15 cellular contexts compared by ENCODE assay signal in genomic region chr11:117299351-117300300, GRCh38. TPM values are rescaled to one million over a fixed set of nuclear protein-coding genes. Genes with fewer than 3 reads are reported as not detected.
DNase-seq lines count a peak whose midpoint lies in the region; ATAC-seq, FAIRE-seq and TF ChIP-seq lines count a peak whose summit lies in the region.
"Had no signal": no experiment of that assay in that cellular context is flagged by ENCODE, and none has a peak within 500 bp of the region (broad histone marks: within the 10 kb centered on the region; RNA-seq: fewer than 3 reads in every experiment).

No MANE protein-coding gene starts in this region.

- 52 to 61% (median 57%) methylated on average over 10 to 12 of the region's 12 CpGs for WGBS in psoas muscle, 3 donors

- no peaks in the 10 kb centered on the region for H3F3A ChIP-seq in GM23338 (replicated peaks; ENCODE audit: low read depth)

- H3K27ac ChIP-seq in GM23338 (ENCODE audit: low read depth) = no peak overlapping the region
- H3K27ac ChIP-seq in angular gyrus (ENCODE audit: low read depth, low read length) = peak overlapping the region; percentile 53
- no peak overlapping the region for H3K27ac ChIP-seq in psoas muscle
- H3K27ac ChIP-seq: BLaER1, HL-60, sigmoid colon had no signal

- no peaks in the 10 kb centered on the region; the same call in 1 of the 2 replicates for H4K20me1 ChIP-seq in GM23338 (replicated peaks; ENCODE audit: insufficient read depth)
- H4K20me1 ChIP-seq: BLaER1 had no signal

- ATAC-seq in GM23338 = peak; percentile 26
- ATAC-seq in psoas muscle = peak in 3 of 4 donors; percentile 12 to 21 (median 14)
- ATAC-seq in HG03097 (IDR thresholded peaks at IDR 0.05; ENCODE audit: low FRiP score, unreplicated experiment) = no peak
- no peak for ATAC-seq in activated CD4-positive, alpha-beta T cell treated with anti-CD3 and anti-CD28 coated beads for 36 hours

- peaks cover 37% of the 10 kb centered on the region for H3K4me1 Mint-ChIP-seq in GM23338
- H3K4me1 Mint-ChIP-seq in activated CD4-positive, alpha-beta T cell treated with anti-CD3 and anti-CD28 coated beads for 36 hours = peaks cover 4% of the 10 kb centered on the region

- H3K4me3 ChIP-seq in GM23338 (no peak overlapping the region), psoas muscle (peak overlapping the region; percentile 7)
- H3K4me3 ChIP-seq: BLaER1 had no signal

- H3K4me1 ChIP-seq in GM23338 (ENCODE audit: insufficient read depth) (peaks cover 33% of the 10 kb centered on the region), psoas muscle (no peaks in the 10 kb centered on the region)

- CTCF ChIA-PET in activated CD4-positive, alpha-beta T cell treated with anti-CD3 and anti-CD28 coated beads for 36 hours (lab: Charles Lee) = no interaction called here

- intact Hi-C loops in psoas muscle (cut with DNase I) = no loop called here
- intact Hi-C loops in activated CD4-positive, alpha-beta T cell treated with anti-CD3 and anti-CD28 coated beads for 36 hours (cut with DNase I, micrococcal nuclease) = no loop called here

- peak; percentile 68 for FAIRE-seq in islet of Langerhans (lab: Jason Lieb, UNC)

- no peak for TF ChIP-seq CTCF in GM23338 (conservative IDR thresholded peaks at IDR 0.05; ENCODE audit: low read depth in 2 of 2)
- no peak for TF ChIP-seq CTCF in psoas muscle (IDR thresholded peaks at IDR 0.05)

- no peaks in the 10 kb centered on the region for H3K79me2 ChIP-seq in GM23338 (replicated peaks; ENCODE audit: insufficient read depth)

- H3K36me3 ChIP-seq in GM23338 (ENCODE audit: insufficient read depth) (no peaks in the 10 kb centered on the region), psoas muscle (ENCODE audit: insufficient read depth in 1 of 2, low read depth in 1 of 2) (peaks cover 0 to 11% of the 10 kb centered on the region in 2 donors)

- peaks cover 25% of the 10 kb centered on the region for H3K27me3 Mint-ChIP-seq in GM23338 (ENCODE audit: insufficient read depth, low read depth, poor library complexity)
- no peaks in the 10 kb centered on the region for H3K27me3 Mint-ChIP-seq in activated CD4-positive, alpha-beta T cell treated with anti-CD3 and anti-CD28 coated beads for 36 hours

- H3K36me3 Mint-ChIP-seq in GM23338 (ENCODE audit: low read depth) = no peaks in the 10 kb centered on the region
- H3K36me3 Mint-ChIP-seq in activated CD4-positive, alpha-beta T cell treated with anti-CD3 and anti-CD28 coated beads for 36 hours (ENCODE audit: low read depth) = no peaks in the 10 kb centered on the region

- H3K4me3 Mint-ChIP-seq in GM23338 = peak overlapping the region; percentile 13; the same call in 1 of the 3 replicates
- H3K4me3 Mint-ChIP-seq in activated CD4-positive, alpha-beta T cell treated with anti-CD3 and anti-CD28 coated beads for 36 hours = no peak overlapping the region

- peak overlapping the region; percentile 43; the same call in 1 of the 2 replicates for H3K27ac Mint-ChIP-seq in GM23338
- H3K27ac Mint-ChIP-seq in activated CD4-positive, alpha-beta T cell treated with anti-CD3 and anti-CD28 coated beads for 36 hours = no peak overlapping the region

- no peaks in the 10 kb centered on the region for H3K9me3 ChIP-seq in psoas muscle
- H3K9me3 ChIP-seq: BLaER1, sigmoid colon had no signal

- H3K27me3 ChIP-seq in GM23338 (ENCODE audit: insufficient read depth) = no peaks in the 10 kb centered on the region
- H3K27me3 ChIP-seq in psoas muscle (ENCODE audit: insufficient read depth in 3 of 3, low read length in 2 of 3) = no peaks in the 10 kb centered on the region
- H3K27me3 ChIP-seq: BLaER1 had no signal

- no peak for DNase-seq in GM23338 (ENCODE audit: low spot score)
- no peak for DNase-seq in psoas muscle
- DNase-seq in NCI-H1048 (lab: John Stamatoyannopoulos, UW) = no peak
- no peak for DNase-seq in stimulated activated naive CD4-positive, alpha-beta T cell treated with Interleukin-2 at 50 U/mL for 16 hours (lab: John Stamatoyannopoulos, UW)
- no peak for DNase-seq in activated CD4-positive, alpha-beta T cell treated with anti-CD3 and anti-CD28 coated beads for 36 hours
- DNase-seq: activated CD8-positive, alpha-beta memory T cell treated with anti-CD3 and anti-CD28 coated beads, Interleukin-2, amount 50 U/mL, for 4 hours; NCI-H1417 treated with DMSO at 0.1 percent for 48 hours; T-helper 9 cell had no signal

- no peaks in the 10 kb centered on the region for H3K9me2 ChIP-seq in GM23338 (ENCODE audit: insufficient read depth)

- peak overlapping the region; percentile 60; the same call in 1 of the 2 replicates for H3K4me2 ChIP-seq in GM23338
- H3K4me2 ChIP-seq: BLaER1 had no signal

- peak overlapping the region; percentile 47; the same call in 1 of the 2 replicates for H2AFZ ChIP-seq in GM23338

- H3K9me3 Mint-ChIP-seq in GM23338 = no peaks in the 10 kb centered on the region
- H3K9me3 Mint-ChIP-seq in activated CD4-positive, alpha-beta T cell treated with anti-CD3 and anti-CD28 coated beads for 36 hours (ENCODE audit: low read depth) = no peaks in the 10 kb centered on the region

- POLR2A ChIA-PET in activated CD4-positive, alpha-beta T cell treated with anti-CD3 and anti-CD28 coated beads for 36 hours (lab: Charles Lee) = interaction anchor here (0.6 kb wide), 1 partner anchor 539 kb away, joined by 3 read pairs; no protein-coding TSS in a partner anchor

TF ChIP-seq in GM23338, 12 proteins besides CTCF, POLR2A, EP300 and RAD21:
- TF ChIP-seq NANOG (IDR thresholded peaks at IDR 0.05; ENCODE audit: borderline replicate concordance) (no peak), ZNF331 (CRISPR knock-in tag; IDR thresholded peaks at IDR 0.05; ENCODE audit: low read depth) (no peak)

RNA-seq across cellular contexts. Expression of gene BACE1-AS, which starts 8.5 kb away (rescaled TPM):
- 8.5 and 10.6 TPM in 2 replicates for total RNA-seq in GM23338 (2014; rRNA removed; shearing (Covaris generic))
- 18.6 and 19.6 TPM in 2 replicates for polyA plus RNA-seq in GM23338 (2016; fragmentation: Nextera tagmentation; extraction: Ambion mirVana)
- 10 to 100 TPM; 10.8 to 18.1 (median 16.4) TPM for total RNA-seq in psoas muscle
- polyA plus RNA-seq in psoas muscle = 1 to 10 TPM; 5.7 to 7.2 (median 7.0) TPM
- 1 to 10 TPM; 3.1 to 4.9 TPM for total RNA-seq in activated CD4-positive, alpha-beta T cell treated with anti-CD3 and anti-CD28 coated beads for 36 hours

RNA-seq across cellular contexts. Expression of gene BACE1, which starts 16.4 kb away (rescaled TPM):
- 7.2 and 9.2 TPM in 2 replicates for total RNA-seq in GM23338 (2014; rRNA removed; shearing (Covaris generic))
- polyA plus RNA-seq in GM23338 (2016; fragmentation: Nextera tagmentation; extraction: Ambion mirVana) = 1.9 and 2.4 TPM in 2 replicates
- 10 to 100 TPM in 1 of 4 donors, 1 to 10 TPM in 3; 7.7 to 13.0 (median 9.2) TPM for total RNA-seq in psoas muscle
- 10 to 100 TPM in 1 of 3 donors, 1 to 10 TPM in 2; 2.5 to 10.3 (median 2.7) TPM for polyA plus RNA-seq in psoas muscle
- 1 to 10 TPM; 1.0 TPM for total RNA-seq in activated CD4-positive, alpha-beta T cell treated with anti-CD3 and anti-CD28 coated beads for 36 hours
- total RNA-seq: OCI-LY7 had no signal

RNA-seq across cellular contexts. Expression of gene CEP164, which starts 28.0 kb away (rescaled TPM):
- 13.9 and 18.0 TPM in 2 replicates for total RNA-seq in GM23338 (2014; rRNA removed; shearing (Covaris generic))
- polyA plus RNA-seq in GM23338 (2016; fragmentation: Nextera tagmentation; extraction: Ambion mirVana) = 23.5 and 23.8 TPM in 2 replicates
- 1 to 10 TPM; 3.4 to 8.1 (median 6.8) TPM for total RNA-seq in psoas muscle
- polyA plus RNA-seq in psoas muscle = 10 to 100 TPM in 1 of 3 donors, 1 to 10 TPM in 2; 2.0 to 12.4 (median 4.2) TPM
- total RNA-seq in activated CD4-positive, alpha-beta T cell treated with anti-CD3 and anti-CD28 coated beads for 36 hours = 10 to 100 TPM; 30.3 to 31.0 TPM

Comparison
In these comparisons a context has a peak if more than half of its experiments do, and no peak if none do; other contexts are left out.
1. ATAC-seq: peak in GM23338 (single experiment) and psoas muscle (3 of 4); none in HG03097 (single experiment) and activated CD4-positive, alpha-beta T cell treated with anti-CD3 and anti-CD28 coated beads for 36 hours (single experiment).